In genomic region chr21:45409466-45410150, GRCh38 we compare ENCODE assay signal across 12 cellular contexts. TPM values are rescaled to one million over a fixed set of nuclear protein-coding genes. Genes with fewer than 3 reads are reported as not detected.
DNase-seq lines count a peak whose midpoint lies in the region; ATAC-seq, FAIRE-seq and TF ChIP-seq lines count a peak whose summit lies in the region.
"Had no signal": no experiment of that assay in that cellular context is flagged by ENCODE, and none has a peak within 500 bp of the region (broad histone marks: within the 10 kb centered on the region; RNA-seq: fewer than 3 reads in every experiment).

No MANE protein-coding gene starts in this region.

- H3K4me3 ChIP-seq in SK-N-MC (peak overlapping the region; percentile 7; the same call in 1 of the 2 replicates), mesendoderm (ENCODE audit: low read length) (no peak overlapping the region), thyroid gland (replicated peaks in 1 of 3) (no peak overlapping the region)

- H4K8ac ChIP-seq in mesendoderm (ENCODE audit: low read depth, low read length), result no peak overlapping the region

- peaks cover 79% of the 10 kb centered on the region for H3K79me2 ChIP-seq in mesendoderm (ENCODE audit: control insufficient read depth, insufficient read depth, low read length)

- no peak for TF ChIP-seq POLR2A in thyroid gland (IDR thresholded peaks at IDR 0.05)

- H3K4me2 ChIP-seq in mesendoderm (ENCODE audit: low read length), result no peak overlapping the region

- no peak overlapping the region for H2AK5ac ChIP-seq in mesendoderm (ENCODE audit: low read length)

- peaks cover 15% of the 10 kb centered on the region for H3K79me1 ChIP-seq in mesendoderm (ENCODE audit: low read length)

- TF ChIP-seq CTCF in thyroid gland (IDR thresholded peaks at IDR 0.05), result peak in 3 of 6 experiments; percentile 7 to 19 (median 13)

- H3K23ac ChIP-seq in mesendoderm (ENCODE audit: low read length), result no peak overlapping the region

- no peak overlapping the region for H2BK15ac ChIP-seq in mesendoderm (replicated peaks; ENCODE audit: low read depth)

- H3K27me3 ChIP-seq in mesendoderm (ENCODE audit: insufficient read depth, low read length, poor library complexity) (no peaks in the 10 kb centered on the region), thyroid gland (no peaks in the 10 kb centered on the region)

- FAIRE-seq in urothelium cell line (lab: Jason Lieb, UNC), result no peak
- FAIRE-seq: H54 had no signal

- no peaks in the 10 kb centered on the region for H3K9me3 ChIP-seq in SK-N-MC (ENCODE audit: low read depth, low read length)
- H3K9me3 ChIP-seq in thyroid gland, result no peaks in the 10 kb centered on the region

- H3K4ac ChIP-seq in mesendoderm (ENCODE audit: low read depth, low read length), result no peak overlapping the region

- DNase-seq in SK-N-MC (ENCODE audit: low read depth, low spot score), result no peak
- no peak for DNase-seq in mesendoderm
- DNase-seq in thyroid gland, result peak; percentile 79 to 86
- DNase-seq in urothelium cell line (ENCODE audit: low spot score), result no peak
- DNase-seq in activated naive CD4-positive, alpha-beta T cell treated with anti-CD3 and anti-CD28 coated beads, Interleukin-2, amount 50 U/mL, for 16 hours, result no peak
- no peak for DNase-seq in DMS114 treated with DMSO at 0.1 percent for 48 hours (lab: John Stamatoyannopoulos, UW; ENCODE audit: unreplicated experiment)
- DNase-seq in NCI-H1105 (lab: John Stamatoyannopoulos, UW), result no peak
- DNase-seq: activated CD4-positive, alpha-beta memory T cell treated with anti-CD3 and anti-CD28 coated beads for 36 hours; DMS79; NCI-H1436 had no signal

- H2BK120ac ChIP-seq in mesendoderm (ENCODE audit: low read depth, low read length), result no peak overlapping the region

- peak; percentile 60 for ATAC-seq in esophagus mucosa

- no peak overlapping the region for H3K9ac ChIP-seq in SK-N-MC (ENCODE audit: insufficient read length)
- no peak overlapping the region for H3K9ac ChIP-seq in mesendoderm (ENCODE audit: low read length)

- no peak overlapping the region for H4K5ac ChIP-seq in mesendoderm (ENCODE audit: low read length)

- H3K4me1 ChIP-seq in mesendoderm (ENCODE audit: control insufficient read depth, low read depth, low read length) (peaks cover 12% of the 10 kb centered on the region), thyroid gland (peaks cover 13 to 63% of the 10 kb centered on the region in 2 donors)

- H2BK5ac ChIP-seq in mesendoderm (ENCODE audit: low read length), result no peak overlapping the region

- intact Hi-C loops in thyroid gland (cut with DNase I), result loop anchor here (5.0 kb wide), 1 partner anchor 117 kb away; no protein-coding TSS in a partner anchor

- peak overlapping the region; percentile 64 for H3K56ac ChIP-seq in mesendoderm (ENCODE audit: low read length)

- H3K18ac ChIP-seq in mesendoderm (ENCODE audit: low read length), result no peak overlapping the region

- H3K36me3 ChIP-seq in SK-N-MC (ENCODE audit: insufficient read depth, low read length), result no peaks in the 10 kb centered on the region
- peaks cover 2% of the 10 kb centered on the region for H3K36me3 ChIP-seq in mesendoderm (ENCODE audit: control insufficient read depth, insufficient read depth, low read length)
- no peaks in the 10 kb centered on the region for H3K36me3 ChIP-seq in thyroid gland

- no CpG with 5 or more reads among the region's 29 CpGs for WGBS in mesendoderm (ENCODE audit: extremely low coverage, insufficient coverage, low lambda C conversion rate)
- WGBS in thyroid gland, 2 donors, result 88 to 89% methylated on average over 12 to 13 of the region's 29 CpGs

- no peak overlapping the region for H3K27ac ChIP-seq in SK-N-MC
- no peak overlapping the region for H3K27ac ChIP-seq in mesendoderm (ENCODE audit: low read depth, low read length)
- H3K27ac ChIP-seq in thyroid gland, result peak overlapping the region in 1 of 3 donors; percentile 15

RNA-seq across cellular contexts. Expression of gene COL18A1, which starts 4.6 kb away (rescaled TPM):
- total RNA-seq in esophagus mucosa, result 26.7 TPM
- 84.0 TPM for polyA plus RNA-seq in mesendoderm (2013, experiment 1 of 2)
- 85.5 TPM for polyA plus RNA-seq in mesendoderm (2013, experiment 2 of 2)
- total RNA-seq in thyroid gland, result 100 to 1,000 TPM; 105 to 264 (median 238) TPM

Comparison
In these comparisons a context has a peak if more than half of its experiments do, and no peak if none do; other contexts are left out.
1. DNase-seq: peak in thyroid gland (2 of 2); none in SK-N-MC (single experiment), mesendoderm (single experiment), urothelium cell line (single experiment), activated naive CD4-positive, alpha-beta T cell treated with anti-CD3 and anti-CD28 coated beads, Interleukin-2, amount 50 U/mL, for 16 hours (single experiment), DMS114 treated with DMSO at 0.1 percent for 48 hours (single experiment) and NCI-H1105 (single experiment).